ENCODE assay signal across 8 cellular contexts in the genomic region with DNA sequence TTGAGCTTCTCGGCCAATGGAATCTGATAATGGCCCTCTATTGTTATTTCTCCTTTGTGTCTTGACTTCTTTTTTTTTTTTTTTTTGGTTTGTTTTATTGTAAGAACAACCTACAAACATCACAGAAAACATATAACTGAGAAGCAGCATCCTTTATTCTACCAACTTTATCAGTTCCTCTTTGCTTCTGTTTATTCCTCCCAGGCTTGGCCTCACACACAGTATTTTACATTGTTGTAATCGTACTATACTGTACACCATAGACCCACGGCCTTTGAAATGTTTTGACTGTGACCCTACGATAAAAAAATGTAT. TPM values are rescaled to one million over a fixed set of nuclear protein-coding genes. Genes with fewer than 3 reads are reported as not detected.
DNase-seq lines count a peak whose midpoint lies in the region; ATAC-seq, FAIRE-seq and TF ChIP-seq lines count a peak whose summit lies in the region.

No MANE protein-coding gene starts in this region.

- in situ Hi-C loops in Panc1 (cut with HindIII; ENCODE audit: low pct_unique_long_range_greater_than_20kb, low sequenced_read_pairs), result no loop called here

- H3K4me2 ChIP-seq in DND-41 (ENCODE audit: insufficient read depth, low read length) (peak overlapping the region; percentile 65), parathyroid adenoma (ENCODE audit: low read length) (peak overlapping the region; percentile 76)

- peaks cover 48% of the 10 kb centered on the region for H3K4me1 ChIP-seq in DND-41 (ENCODE audit: insufficient read depth, low read length)
- peaks cover 9% of the 10 kb centered on the region for H3K4me1 ChIP-seq in Panc1 (ENCODE audit: control insufficient read depth, insufficient read depth, low read length)
- no peaks in the 10 kb centered on the region for H3K4me1 ChIP-seq in parathyroid adenoma

- intact Hi-C loops in Panc1 (cut with micrococcal nuclease; ENCODE audit: unreplicated experiment), result no loop called here

- H3K9me3 ChIP-seq in DND-41 (ENCODE audit: insufficient read depth, low read length, severe bottlenecking) (no peaks in the 10 kb centered on the region), Panc1 (ENCODE audit: control insufficient read depth, insufficient read depth, low read depth, low read length) (no peaks in the 10 kb centered on the region), parathyroid adenoma (ENCODE audit: control insufficient read depth, low read length) (no peaks in the 10 kb centered on the region)

- TF ChIP-seq CTCF in DND-41 (IDR thresholded peaks at IDR 0.05; ENCODE audit: borderline replicate concordance, extremely low read depth, low read length, poor library complexity, severe bottlenecking) (no peak), Panc1 (IDR thresholded peaks at IDR 0.05) (no peak), epithelial cell of esophagus (IDR thresholded peaks at IDR 0.05; ENCODE audit: insufficient read depth, low read depth, low read length, missing control alignments) (no peak), parathyroid adenoma (IDR thresholded peaks at IDR 0.05) (no peak), D721Med (IDR thresholded peaks at IDR 0.05; ENCODE audit: insufficient read depth, missing control alignments) (no peak)

- H4K20me1 ChIP-seq in DND-41 (ENCODE audit: insufficient read depth, low read length), result no peaks in the 10 kb centered on the region

- H3K4me3 ChIP-seq in DND-41 (ENCODE audit: low read depth in 1 of 2, low read length in 2 of 2) (peak overlapping the region in 1 of 2 experiments; percentile 65; a peak in 2 of 4 replicates), Panc1 (ENCODE audit: low read depth in 2 of 2, low read length in 2 of 2) (peak overlapping the region; percentile 75 to 76), epithelial cell of esophagus (ENCODE audit: low read length) (peak overlapping the region; percentile 82), parathyroid adenoma (ENCODE audit: low read depth, low read length) (peak overlapping the region; percentile 76)

- H3K36me3 ChIP-seq in DND-41 (ENCODE audit: insufficient read depth, low read length) (0 out of 2 replicates have a peak, but pooled peaks cover 4% of the 10 kb centered on the region), Panc1 (ENCODE audit: control insufficient read depth, insufficient read depth, low read length) (no peaks in the 10 kb centered on the region), parathyroid adenoma (ENCODE audit: control insufficient read depth, insufficient read depth, low read length) (no peaks in the 10 kb centered on the region)

- DNase-seq in DND-41, result no peak
- DNase-seq in Panc1 (ENCODE audit: low read depth, low spot score), result no peak
- DNase-seq in epithelial cell of esophagus (ENCODE audit: low read depth), result no peak
- DNase-seq in stimulated activated naive CD4-positive, alpha-beta T cell treated with Interleukin-2 at 50 U/mL for 16 hours (lab: John Stamatoyannopoulos, UW), result no peak
- DNase-seq in D721Med (ENCODE audit: insufficient read length, low spot score), result no peak
- DNase-seq in NCI-H82 treated with DMSO at 0.1 percent for 48 hours (lab: John Stamatoyannopoulos, UW; ENCODE audit: unreplicated experiment), result no peak
- DNase-seq in effector CD8-positive, alpha-beta T cell (lab: John Stamatoyannopoulos, UW), result no peak

- POLR2A ChIA-PET in Panc1 (lab: Charles Lee), result interaction anchor here (0.6 kb wide), 2 partner anchors 40 to 63 kb away, joined by 3 to 11 read pairs; no protein-coding TSS in a partner anchor

- CTCF ChIA-PET in Panc1 (lab: Charles Lee), result interaction anchor here (1.0 kb wide), 1 partner anchor 15 kb away, joined by 6 read pairs; no protein-coding TSS in a partner anchor

- FAIRE-seq in D721Med (lab: Jason Lieb, UNC), result no peak

- no TSS peak for BruUV-seq in Panc1 (replicated peaks; lab: Mats Ljungman, UMichigan)

- H3K27me3 ChIP-seq in DND-41 (ENCODE audit: insufficient read depth, low read length, poor library complexity) (no peaks in the 10 kb centered on the region), Panc1 (ENCODE audit: control insufficient read depth, insufficient read depth, low read length) (no peaks in the 10 kb centered on the region), parathyroid adenoma (ENCODE audit: control insufficient read depth, insufficient read depth, low read length) (no peaks in the 10 kb centered on the region)

- ATAC-seq in DND-41 (ENCODE audit: insufficient read depth, low read depth), result no peak
- no peak for ATAC-seq in Panc1

- H2AFZ ChIP-seq in DND-41 (ENCODE audit: low read depth, low read length), result peak overlapping the region; percentile 91
- H2AFZ ChIP-seq in parathyroid adenoma, result peak overlapping the region; percentile 93

- peak overlapping the region; percentile 71 for H3K9ac ChIP-seq in DND-41 (ENCODE audit: low read depth, low read length)
- no peak overlapping the region for H3K9ac ChIP-seq in parathyroid adenoma

- H3K27ac ChIP-seq in DND-41 (ENCODE audit: low read length) (peak overlapping the region; percentile 70), Panc1 (ENCODE audit: low read length) (peak overlapping the region; percentile 95), parathyroid adenoma (no peak overlapping the region)

- H3K79me2 ChIP-seq in DND-41 (ENCODE audit: insufficient read depth, low read length) (peaks cover 39% of the 10 kb centered on the region), parathyroid adenoma (peaks cover 10% of the 10 kb centered on the region)

RNA-seq across cellular contexts. Expression of gene CCDC167, which starts 0.6 kb away (rescaled TPM):
- 57.6 TPM for total RNA-seq in Panc1 (2021; ENCODE audit: unreplicated experiment)
- polyA plus RNA-seq in Panc1 (2012; ENCODE audit: insufficient read length), result 48.1 TPM
